ENCODE assay signal across 19 cellular contexts in the genomic region with DNA sequence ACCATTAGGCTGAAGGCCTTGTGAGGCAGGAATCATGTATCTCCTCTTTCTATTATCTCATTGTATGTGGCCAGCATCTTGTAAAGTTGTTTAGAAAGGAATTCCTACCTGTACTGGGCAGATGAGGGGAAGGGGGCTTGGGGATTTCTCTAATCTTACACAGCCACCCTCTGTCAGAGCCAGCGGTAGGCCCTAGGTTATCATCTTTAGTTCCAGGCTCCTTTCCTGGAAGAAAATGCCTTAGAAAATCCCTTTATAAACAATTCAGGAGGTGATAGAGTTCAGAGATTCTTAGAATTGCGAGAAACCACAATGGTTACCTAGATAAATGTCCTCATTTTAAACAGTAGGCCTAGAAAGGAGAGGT. TPM values are rescaled to one million over a fixed set of nuclear protein-coding genes. Genes with fewer than 3 reads are reported as not detected.
A peak's percentile ranks its signal among the peaks of the same experiment; 100 is the strongest.
DNase-seq lines count a peak whose midpoint lies in the region; ATAC-seq, FAIRE-seq and TF ChIP-seq lines count a peak whose summit lies in the region.
"Had no signal": no experiment of that assay in that cellular context is flagged by ENCODE, and none has a peak within 500 bp of the region (broad histone marks: within the 10 kb centered on the region; RNA-seq: fewer than 3 reads in every experiment).

No MANE protein-coding gene starts in this region.

- H3K9ac ChIP-seq in mucosa of rectum (ENCODE audit: low read depth in 1 of 2, low read length in 2 of 2), result peak overlapping the region in 1 of 2 donors; percentile 18
- no peak overlapping the region for H3K9ac ChIP-seq in mammary epithelial cell (ENCODE audit: insufficient read depth, low read length)
- H3K9ac ChIP-seq: BLaER1 treated with 17β-estradiol and CSF1 and Interleukin-3, amounts not matched to agents 10 nM and 100 nM; GM23248 had no signal

- H3K4me1 ChIP-seq in body of pancreas, result peaks cover 67% of the 10 kb centered on the region
- H3K4me1 ChIP-seq in mucosa of rectum (ENCODE audit: control insufficient read depth in 2 of 2, insufficient read depth in 2 of 2, low read length in 2 of 2), result peaks cover 5 to 11% of the 10 kb centered on the region in 2 donors
- H3K4me1 ChIP-seq in small intestine (ENCODE audit: control insufficient read depth in 2 of 2, insufficient read depth in 1 of 2, low read depth in 1 of 2, low read length in 1 of 2), result peaks cover 2 to 3% of the 10 kb centered on the region in 2 donors
- H3K4me1 ChIP-seq in mammary epithelial cell (ENCODE audit: insufficient read depth, low read length), result peaks cover 10% of the 10 kb centered on the region
- H3K4me1 ChIP-seq: BLaER1 treated with 17β-estradiol and CSF1 and Interleukin-3, amounts not matched to agents 10 nM and 100 nM; HAP-1 had no signal

- H3K4me2 ChIP-seq in mammary epithelial cell (ENCODE audit: insufficient read depth, low read depth, low read length), result no peak overlapping the region
- H3K4me2 ChIP-seq: BLaER1 treated with 17β-estradiol and CSF1 and Interleukin-3, amounts not matched to agents 10 nM and 100 nM had no signal

- in situ Hi-C loops in mammary epithelial cell (cut with MboI; ENCODE audit: low sequenced_read_pairs in 2 of 2), result no loop called here

- TF ChIP-seq CTCF in body of pancreas (IDR thresholded peaks at IDR 0.05) (no peak), mammary epithelial cell (conservative IDR thresholded peaks at IDR 0.05 in 1 of 2, IDR thresholded peaks at IDR 0.05 in 1 of 2; ENCODE audit: extremely low read depth in 1 of 2, insufficient read depth in 1 of 2, low read depth in 1 of 2, low read length in 2 of 2) (no peak)

- no TSS peak for BruUV-seq in mammary epithelial cell (replicated peaks; lab: Mats Ljungman, UMichigan)

- CTCF ChIA-PET in mammary epithelial cell (lab: Charles Lee; ENCODE audit: low non-redundant PET), result no interaction called here

- DNase-seq in HT-29 (ENCODE audit: low spot score), result peak; percentile 31
- no peak for DNase-seq in body of pancreas
- DNase-seq in small intestine, result no peak
- no peak for DNase-seq in activated naive CD4-positive, alpha-beta T cell (lab: John Stamatoyannopoulos, UW)
- DNase-seq in Kasumi-1 (lab: John Stamatoyannopoulos, UW), result no peak
- no peak for DNase-seq in posterior vena cava (ENCODE audit: low spot score)
- DNase-seq in mammary epithelial cell, result no peak
- DNase-seq: CD8-positive, alpha-beta memory T cell; GM23248; NCI-H1105; NCI-H2081; NCI-H2171 treated with DMSO at 0.1 percent for 48 hours; NCI-H446 had no signal

- H3K27ac ChIP-seq in body of pancreas (peak overlapping the region; percentile 68 to 90 (median 77)), mucosa of rectum (ENCODE audit: low read depth in 2 of 2, low read length in 2 of 2) (peak overlapping the region; percentile 66 to 79), small intestine (ENCODE audit: low read depth in 1 of 2, low read length in 1 of 2) (peak overlapping the region; percentile 64 to 89), mammary epithelial cell (ENCODE audit: insufficient read depth, low read depth, low read length) (no peak overlapping the region)
- H3K27ac ChIP-seq: BLaER1 treated with 17β-estradiol and CSF1 and Interleukin-3, amounts not matched to agents 10 nM and 100 nM; GM23248 had no signal

- no peak for FAIRE-seq in small intestine (lab: Jason Lieb, UNC)
- FAIRE-seq: G401.6 had no signal

- no peaks in the 10 kb centered on the region for H3K36me3 ChIP-seq in body of pancreas (replicated peaks in 1 of 2; ENCODE audit: insufficient read depth in 1 of 2, low read depth in 2 of 2)
- no peaks in the 10 kb centered on the region for H3K36me3 ChIP-seq in mucosa of rectum (ENCODE audit: control insufficient read depth in 2 of 2, insufficient read depth in 2 of 2, low read length in 2 of 2)
- H3K36me3 ChIP-seq in small intestine (ENCODE audit: control insufficient read depth in 2 of 2, insufficient read depth in 2 of 2, low read length in 2 of 2), result no peaks in the 10 kb centered on the region
- H3K36me3 ChIP-seq in mammary epithelial cell (ENCODE audit: insufficient read depth, low read length), result no peaks in the 10 kb centered on the region
- H3K36me3 ChIP-seq: BLaER1 treated with 17β-estradiol and CSF1 and Interleukin-3, amounts not matched to agents 10 nM and 100 nM; HAP-1 had no signal

- H3K27me3 ChIP-seq in body of pancreas (no peaks in the 10 kb centered on the region), mucosa of rectum (ENCODE audit: control insufficient read depth in 2 of 2, insufficient read depth in 2 of 2, low read length in 2 of 2) (no peaks in the 10 kb centered on the region), small intestine (ENCODE audit: control insufficient read depth in 2 of 2, insufficient read depth in 2 of 2, low read length in 2 of 2) (no peaks in the 10 kb centered on the region), mammary epithelial cell (ENCODE audit: insufficient read depth, low read length) (no peaks in the 10 kb centered on the region)
- H3K27me3 ChIP-seq: BLaER1 treated with 17β-estradiol and CSF1 and Interleukin-3, amounts not matched to agents 10 nM and 100 nM had no signal

- H3K79me2 ChIP-seq in mammary epithelial cell (ENCODE audit: insufficient read depth, low read length), result no peaks in the 10 kb centered on the region

- dilution Hi-C loops in mammary epithelial cell (cut with HindIII; ENCODE audit: low sequenced_read_pairs), result no loop called here

- H4K20me1 ChIP-seq in mammary epithelial cell (ENCODE audit: insufficient read depth, low read length), result no peaks in the 10 kb centered on the region
- H4K20me1 ChIP-seq: BLaER1 treated with 17β-estradiol and CSF1 and Interleukin-3, amounts not matched to agents 10 nM and 100 nM had no signal

- H3K4me3 ChIP-seq in body of pancreas (no peak overlapping the region), mucosa of rectum (ENCODE audit: low read length in 2 of 2) (no peak overlapping the region), small intestine (ENCODE audit: low read depth in 1 of 2, low read length in 2 of 2) (no peak overlapping the region), mammary epithelial cell (replicated peaks in 1 of 3; ENCODE audit: insufficient read depth in 1 of 3, low read depth in 2 of 3, low read length in 3 of 3) (no peak overlapping the region)
- H3K4me3 ChIP-seq: BLaER1 treated with 17β-estradiol and CSF1 and Interleukin-3, amounts not matched to agents 10 nM and 100 nM; GM23248; HAP-1 had no signal

- H3K9me3 ChIP-seq in body of pancreas (no peaks in the 10 kb centered on the region), mucosa of rectum (ENCODE audit: control insufficient read depth in 2 of 2, low read length in 2 of 2) (no peaks in the 10 kb centered on the region), small intestine (ENCODE audit: control insufficient read depth, low read depth) (no peaks in the 10 kb centered on the region), mammary epithelial cell (replicated peaks; ENCODE audit: insufficient read depth, low read length) (no peaks in the 10 kb centered on the region)
- H3K9me3 ChIP-seq: BLaER1 treated with 17β-estradiol and CSF1 and Interleukin-3, amounts not matched to agents 10 nM and 100 nM; HAP-1 had no signal

- no peak for ATAC-seq in body of pancreas
- ATAC-seq: Panc1 had no signal

- no peak overlapping the region for H2AFZ ChIP-seq in mammary epithelial cell (ENCODE audit: low read depth, low read length)
- H2AFZ ChIP-seq: GM23248 had no signal

- no peak for TF ChIP-seq POLR2A in body of pancreas (IDR thresholded peaks at IDR 0.05)

- 54 to 74% methylated on average over 2 of the region's 2 CpGs for WGBS in body of pancreas, 2 donors
- 37 to 62% (median 45%) methylated on average over 2 of the region's 2 CpGs for WGBS in small intestine, 3 donors
- WGBS in mammary epithelial cell (ENCODE audit: low coverage, missing lambda C conversion rate), result 76% methylated on average over 2 of the region's 2 CpGs

- intact Hi-C loops in body of pancreas (cut with DNase I), result no loop called here
- intact Hi-C loops in posterior vena cava (cut with DNase I), result no loop called here
- intact Hi-C loops in mammary epithelial cell (cut with micrococcal nuclease), result no loop called here

RNA-seq across cellular contexts. Expression of a gene that starts 35.2 kb away (rescaled TPM):
- total RNA-seq in HT-29 (2014; rRNA removed; shearing (Covaris generic)), result not detected in 2 replicates
- total RNA-seq in body of pancreas (10 to 100 TPM; 25.4 to 57.1 TPM), posterior vena cava (100 to 1,000 TPM; 121 to 140 TPM), mammary epithelial cell (not detected)
- polyA plus RNA-seq in small intestine (10 to 100 TPM in 1 of 3 donors, 1 to 10 TPM in 1, under 1 TPM in 1; 0.89 to 42.3 (median 2.7) TPM), mammary epithelial cell (not detected)
- polyA minus RNA-seq in mammary epithelial cell, result not detected
- total RNA-seq: CD8-positive, alpha-beta memory T cell; SK-MEL-5 had no signal
- polyA plus RNA-seq: CD8-positive, alpha-beta memory T cell had no signal

Comparison
In these comparisons a context has a peak if more than half of its experiments do, and no peak if none do; other contexts are left out.
1. RNA of a gene that starts 35.2 kb away (total RNA-seq): 121 to 140 TPM in posterior vena cava and 25.4 to 57.1 TPM in body of pancreas; not detected in HT-29 and not detected in mammary epithelial cell; every median in the first group is over 10 times any median in the second.